Comparison of ENCODE assay signal across 23 cellular contexts in the genomic region with DNA sequence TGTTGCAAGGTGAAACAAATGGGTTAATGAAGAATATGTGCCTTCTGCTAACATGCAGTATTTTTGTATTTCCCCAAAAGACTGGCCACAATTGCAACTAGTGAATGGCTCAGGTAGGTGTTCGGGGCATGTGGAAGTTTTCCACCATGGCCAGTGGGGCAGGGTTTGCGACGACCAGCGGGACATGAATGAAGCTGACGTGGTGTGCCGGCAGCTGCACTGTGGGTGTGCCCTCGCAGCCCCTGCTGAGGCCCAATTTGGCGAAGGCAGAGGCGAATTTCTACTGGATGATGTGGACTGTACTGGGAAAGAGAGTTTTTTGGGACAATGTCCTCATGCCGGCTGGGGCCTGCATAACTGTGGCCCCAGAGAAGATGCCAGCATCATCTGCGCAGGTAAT. TPM values are rescaled to one million over a fixed set of nuclear protein-coding genes. Genes with fewer than 3 reads are reported as not detected.
"Had no signal": no experiment of that assay in that cellular context is flagged by ENCODE, and none has a peak within 500 bp of the region (broad histone marks: within the 10 kb centered on the region; RNA-seq: fewer than 3 reads in every experiment).

No MANE protein-coding gene starts in this region.

- H3K4me3 ChIP-seq: MG63 had no signal

- H3K36me3 ChIP-seq: MG63 had no signal

- H3K9me2 ChIP-seq: SK-N-SH had no signal

- H3K9ac ChIP-seq: SK-N-SH had no signal

- DNase-seq: IMR-90, Karpas-422, KG1, MG63, NCI-H1092, NCI-H1417 treated with DMSO at 0.1 percent for 48 hours, NCI-H146, NCI-H1930, NCI-H2081, NCI-H2107, NCI-H2227 treated with DMSO at 0.1 percent for 48 hours, NCI-H526 treated with DMSO at 0.1 percent for 48 hours, NCI-H748 treated with DMSO at 0.1 percent for 48 hours, Right ventricle myocardium superior, RPMI8226, SIG-M5, SK-N-SH, SW 1271, T-helper 1 cell had no signal

- H3K4me2 ChIP-seq: SK-N-SH had no signal

- ATAC-seq: HepG2 had no signal

- H3K9me3 ChIP-seq: MG63, SK-N-SH had no signal

RNA-seq across cellular contexts. Expression of gene C10orf120, which starts 34.6 kb away (rescaled TPM):
- total RNA-seq: HepG2, HT1080, IMR-90, NCI-H460, Right ventricle myocardium superior, SK-MEL-5 had no signal
- polyA plus RNA-seq: HepG2, IMR-90, SK-N-SH had no signal
